In genomic region chr18:8704361-8705279, GRCh38 we compare ENCODE assay signal across 8 cellular contexts. TPM values are rescaled to one million over a fixed set of nuclear protein-coding genes. Genes with fewer than 3 reads are reported as not detected.
DNase-seq lines count a peak whose midpoint lies in the region.

No MANE protein-coding gene starts in this region.

- H3K9me3 ChIP-seq in SJCRH30 (replicated peaks) (no peaks in the 10 kb centered on the region), neuronal stem cell (replicated peaks in 1 of 2; ENCODE audit: control insufficient read depth in 2 of 2, insufficient read depth in 1 of 2, low read depth in 1 of 2, low read length in 2 of 2) (no peaks in the 10 kb centered on the region)

- H3K27ac ChIP-seq in SJCRH30 (peak overlapping the region; percentile 20; the same call in 1 of the 2 replicates), neuronal stem cell (replicated peaks; ENCODE audit: low read length) (no peak overlapping the region)

- no peak overlapping the region for H2AK5ac ChIP-seq in neuronal stem cell (ENCODE audit: low read depth, low read length)

- H3K4me2 ChIP-seq in neuronal stem cell (ENCODE audit: insufficient read depth, low read length, poor library complexity, severe bottlenecking), result peak overlapping the region; percentile 91

- H2BK5ac ChIP-seq in neuronal stem cell (ENCODE audit: low read length), result peak overlapping the region; percentile 39

- H3K4me3 ChIP-seq in SJCRH30 (peak overlapping the region; percentile 62), neuronal stem cell (ENCODE audit: low read length in 2 of 2) (peak overlapping the region; percentile 70 to 88)

- peak overlapping the region; percentile 99 for H3K18ac ChIP-seq in neuronal stem cell (ENCODE audit: low read length)

- H3K79me1 ChIP-seq in neuronal stem cell (ENCODE audit: low read depth, low read length), result peaks cover 1% of the 10 kb centered on the region

- H3K27me3 ChIP-seq in SJCRH30 (no peaks in the 10 kb centered on the region), neuronal stem cell (ENCODE audit: control insufficient read depth in 3 of 3, insufficient read depth in 3 of 3, low read depth in 1 of 3, low read length in 3 of 3) (peaks cover 0 to 23% (median 12%) of the 10 kb centered on the region in 3 experiments)

- peak; percentile 96 for DNase-seq in EL
- peak; percentile 92 for DNase-seq in HCEC 1CT
- peak; percentile 93 for DNase-seq in M059J (ENCODE audit: low read depth)
- peak; percentile 75 to 79 for DNase-seq in SJCRH30
- peak; percentile 39 to 83 (median 50) for DNase-seq in activated naive CD4-positive, alpha-beta T cell (lab: John Stamatoyannopoulos, UW)
- DNase-seq in foreskin melanocyte, result peak; percentile 69
- peak; percentile 81 for DNase-seq in neuronal stem cell (ENCODE audit: low spot score)
- DNase-seq in stromal cell of bone marrow (ENCODE audit: low read depth), result peak; percentile 80

- no peak overlapping the region for H3K4ac ChIP-seq in neuronal stem cell (ENCODE audit: low read length)

- H3K9ac ChIP-seq in neuronal stem cell (ENCODE audit: low read depth, low read length, poor library complexity), result peak overlapping the region; percentile 90

- peak overlapping the region; percentile 93 for H3K23ac ChIP-seq in neuronal stem cell (ENCODE audit: low read depth, low read length, poor library complexity)

- peak overlapping the region; percentile 99 for H2AFZ ChIP-seq in neuronal stem cell (ENCODE audit: low read length)

- no peak overlapping the region for H4K8ac ChIP-seq in neuronal stem cell (ENCODE audit: low read depth, low read length)

- H2BK15ac ChIP-seq in neuronal stem cell (ENCODE audit: low read length), result no peak overlapping the region

- H2BK12ac ChIP-seq in neuronal stem cell (ENCODE audit: low read length), result no peak overlapping the region

- no CpG with 5 or more reads among the region's 71 CpGs for WGBS in neuronal stem cell (ENCODE audit: extremely low coverage in 2 of 2, insufficient read length in 2 of 2, insufficient replicate concordance in 1 of 2), 2 donors

- no peak overlapping the region for H4K91ac ChIP-seq in neuronal stem cell (ENCODE audit: low read depth, low read length, poor library complexity)

- H3K4me1 ChIP-seq in SJCRH30 (no peaks in the 10 kb centered on the region), neuronal stem cell (ENCODE audit: control insufficient read depth in 2 of 2, insufficient read depth in 1 of 2, low read depth in 1 of 2, low read length in 2 of 2) (peaks cover 6 to 10% of the 10 kb centered on the region in 2 donors)

- no peak overlapping the region for H2BK120ac ChIP-seq in neuronal stem cell (ENCODE audit: low read depth, low read length)

- H3K36me3 ChIP-seq in SJCRH30 (no peaks in the 10 kb centered on the region), neuronal stem cell (replicated peaks in 1 of 2; ENCODE audit: control insufficient read depth in 2 of 2, insufficient read depth in 2 of 2, low read length in 2 of 2) (no peaks in the 10 kb centered on the region)

- H3K14ac ChIP-seq in neuronal stem cell (ENCODE audit: low read length), result peak overlapping the region; percentile 71

RNA-seq across cellular contexts. Expression of gene MTCL1, which starts 0.7 kb away (rescaled TPM):
- total RNA-seq in M059J (2014; rRNA removed; shearing (Covaris generic)), result 16.0 and 28.2 TPM in 2 replicates
- 9.6 and 9.8 TPM in 2 replicates for total RNA-seq in SJCRH30 (2014; rRNA removed; shearing (Covaris generic))
- polyA plus RNA-seq in neuronal stem cell (2013, experiment 1 of 2), result 8.9 TPM
- 8.7 TPM for polyA plus RNA-seq in neuronal stem cell (2013, experiment 2 of 2)
